ENCODE assay signal across 20 cellular contexts in genomic region chr7:139838276-139838675, GRCh38.
"Had no signal": no experiment of that assay in that cellular context is flagged by ENCODE, and none has a peak within 500 bp of the region (broad histone marks: within the 10 kb centered on the region; RNA-seq: fewer than 3 reads in every experiment).

No MANE protein-coding gene starts in this region.

- H3K4me3 ChIP-seq: colonic mucosa, gastrocnemius medialis, heart right ventricle, spleen, tibial artery, upper lobe of left lung, uterus had no signal

- H3K27me3 ChIP-seq: colonic mucosa, gastrocnemius medialis, heart right ventricle, spleen, tibial artery, upper lobe of left lung, uterus had no signal

- H3K4me1 Mint-ChIP-seq: nephron had no signal

- H3K27me3 Mint-ChIP-seq: stimulated activated memory B cell treated with anti-CD40 and anti-IgM and Interleukin-4, amounts not matched to agents 10 μg/mL and 1 μg/mL and 100 μg/mL, for 72 hours; stimulated activated naive CD8-positive, alpha-beta T cell treated with anti-CD3 and anti-CD28 coated beads, Interleukin-15, Interleukin-2, amounts not matched to agents 100 ng/mL and 50 ng/mL, for 24 hours had no signal

- H3K4me3 Mint-ChIP-seq: nephron; stimulated activated memory B cell treated with anti-CD40 and anti-IgM and Interleukin-4, amounts not matched to agents 10 μg/mL and 1 μg/mL and 100 μg/mL, for 72 hours; stimulated activated naive CD8-positive, alpha-beta T cell treated with anti-CD3 and anti-CD28 coated beads, Interleukin-15, Interleukin-2, amounts not matched to agents 100 ng/mL and 50 ng/mL, for 24 hours had no signal

- ATAC-seq: gastrocnemius medialis; heart right ventricle; left lobe of liver; sciatic nerve; stimulated activated memory B cell treated with anti-CD40 and anti-IgM and Interleukin-4, amounts not matched to agents 10 μg/mL and 1 μg/mL and 100 μg/mL, for 72 hours had no signal

- H3K27ac Mint-ChIP-seq: stimulated activated memory B cell treated with anti-CD40 and anti-IgM and Interleukin-4, amounts not matched to agents 10 μg/mL and 1 μg/mL and 100 μg/mL, for 72 hours; stimulated activated naive CD8-positive, alpha-beta T cell treated with anti-CD3 and anti-CD28 coated beads, Interleukin-15, Interleukin-2, amounts not matched to agents 100 ng/mL and 50 ng/mL, for 24 hours had no signal

- DNase-seq: colonic mucosa; effector CD4-positive, alpha-beta T cell; endodermal cell; gastrocnemius medialis; heart right ventricle; hypothalamus; islet precursor cell; posterior cingulate gyrus; spleen; stimulated activated CD4-positive, alpha-beta T cell treated with anti-CD3 and anti-CD28 coated beads, Interleukin-15, amount 100 ng/mL, for 24 hours; stimulated activated CD4-positive, alpha-beta T cell treated with anti-CD3 and anti-CD28 coated beads, Interleukin-1b, Interleukin-23, amount 100 ng/mL, for 48 hours; stimulated activated CD4-positive, alpha-beta T cell treated with anti-CD3 and anti-CD28 coated beads, Interleukin-4, amount 100 ng/mL, for 24 hours; tibial artery; upper lobe of left lung; uterus had no signal

- H3K36me3 ChIP-seq: colonic mucosa, gastrocnemius medialis, heart right ventricle, tibial artery, upper lobe of left lung, uterus had no signal

- H3K4me1 ChIP-seq: colonic mucosa, gastrocnemius medialis, tibial artery, uterus had no signal

- H3K9me3 ChIP-seq: colonic mucosa, gastrocnemius medialis, tibial artery, upper lobe of left lung, uterus had no signal

- H3K27ac ChIP-seq: colonic mucosa, gastrocnemius medialis, heart right ventricle, spleen, tibial artery, upper lobe of left lung, uterus had no signal
